In genomic region chr16:11224894-11225676, GRCh38 we compare ENCODE assay signal across 9 cellular contexts. TPM values are rescaled to one million over a fixed set of nuclear protein-coding genes. Genes with fewer than 3 reads are reported as not detected.
DNase-seq lines count a peak whose midpoint lies in the region; ATAC-seq, FAIRE-seq and TF ChIP-seq lines count a peak whose summit lies in the region.
"Had no signal": no experiment of that assay in that cellular context is flagged by ENCODE, and none has a peak within 500 bp of the region (broad histone marks: within the 10 kb centered on the region; RNA-seq: fewer than 3 reads in every experiment).

No MANE protein-coding gene starts in this region.

- CTCF ChIA-PET in activated CD8-positive, alpha-beta T cell treated with anti-CD3 and anti-CD28 coated beads, Interleukin-2, amount 10 ng/mL, durations not matched to agents 7 days and 5 days (lab: Charles Lee): interaction anchor here (0.5 to 3.8 kb wide), 20 partner anchors 9 to 261 kb away, joined by 3 to 51 read pairs (median 4); partner anchors contain the start of gene SOCS1

- POLR2A ChIA-PET in activated CD8-positive, alpha-beta T cell treated with anti-CD3 and anti-CD28 coated beads, Interleukin-2, amount 10 ng/mL, durations not matched to agents 7 days and 5 days (lab: Charles Lee): interaction anchor here (0.6 to 3.7 kb wide), 27 partner anchors 9 to 908 kb away, joined by 3 to 123 read pairs (median 4); partner anchors contain the start of gene SOCS1

- H3K4me3 Mint-ChIP-seq in activated CD8-positive, alpha-beta T cell treated with anti-CD3 and anti-CD28 coated beads, Interleukin-2, amount 10 ng/mL, durations not matched to agents 7 days and 5 days: peak overlapping the region; percentile 80
- no peak overlapping the region for H3K4me3 Mint-ChIP-seq in chondrocyte (ENCODE audit: unreplicated experiment)
- H3K4me3 Mint-ChIP-seq: brain had no signal

- peak overlapping the region; percentile 99 for H3K27ac Mint-ChIP-seq in activated CD8-positive, alpha-beta T cell treated with anti-CD3 and anti-CD28 coated beads, Interleukin-2, amount 10 ng/mL, durations not matched to agents 7 days and 5 days
- H3K27ac Mint-ChIP-seq in chondrocyte (ENCODE audit: unreplicated experiment): no peak overlapping the region
- H3K27ac Mint-ChIP-seq: brain had no signal

- FAIRE-seq in HTR-8/SVneo (lab: Jason Lieb, UNC): no peak

- peaks cover 2% of the 10 kb centered on the region for H3K36me3 Mint-ChIP-seq in activated CD8-positive, alpha-beta T cell treated with anti-CD3 and anti-CD28 coated beads, Interleukin-2, amount 10 ng/mL, durations not matched to agents 7 days and 5 days (ENCODE audit: low read depth)
- no peaks in the 10 kb centered on the region for H3K36me3 Mint-ChIP-seq in chondrocyte (ENCODE audit: low read depth)
- H3K36me3 Mint-ChIP-seq: brain had no signal

- H3K4me1 Mint-ChIP-seq in activated CD8-positive, alpha-beta T cell treated with anti-CD3 and anti-CD28 coated beads, Interleukin-2, amount 10 ng/mL, durations not matched to agents 7 days and 5 days (ENCODE audit: low read depth): peaks cover 84% of the 10 kb centered on the region
- H3K4me1 Mint-ChIP-seq in chondrocyte (ENCODE audit: low read depth): peaks cover 9% of the 10 kb centered on the region
- H3K4me1 Mint-ChIP-seq: brain had no signal

- intact Hi-C loops in left cardiac atrium (cut with DNase I): no loop called here

- TF ChIP-seq CTCF in chondrocyte (IDR thresholded peaks at IDR 0.05): no peak

- peak; percentile 92 for DNase-seq in activated CD8-positive, alpha-beta T cell treated with anti-CD3 and anti-CD28 coated beads, Interleukin-2, amount 10 ng/mL, durations not matched to agents 7 days and 5 days
- DNase-seq in left cardiac atrium: peak; percentile 45
- peak; percentile 79 for DNase-seq in stimulated activated CD8-positive, alpha-beta memory T cell treated with anti-CD3 and anti-CD28 coated beads, Interleukin-4, amount 100 ng/mL, for 24 hours (ENCODE audit: low read depth)
- DNase-seq in HTR-8/SVneo (ENCODE audit: insufficient read length, low spot score): no peak
- no peak for DNase-seq in chondrocyte (ENCODE audit: low spot score)

- no peaks in the 10 kb centered on the region for H3K9me3 Mint-ChIP-seq in activated CD8-positive, alpha-beta T cell treated with anti-CD3 and anti-CD28 coated beads, Interleukin-2, amount 10 ng/mL, durations not matched to agents 7 days and 5 days (ENCODE audit: insufficient read depth)
- no peaks in the 10 kb centered on the region for H3K9me3 Mint-ChIP-seq in chondrocyte (ENCODE audit: low read depth)

- H3K27me3 Mint-ChIP-seq in activated CD8-positive, alpha-beta T cell treated with anti-CD3 and anti-CD28 coated beads, Interleukin-2, amount 10 ng/mL, durations not matched to agents 7 days and 5 days (ENCODE audit: low read depth): no peaks in the 10 kb centered on the region
- H3K27me3 Mint-ChIP-seq in chondrocyte (ENCODE audit: low read depth): peaks cover 4% of the 10 kb centered on the region

- peak; percentile 77 for ATAC-seq in GM19438 (IDR thresholded peaks at IDR 0.05; ENCODE audit: low read depth, unreplicated experiment)
- peak; percentile 53 for ATAC-seq in HG03469 (IDR thresholded peaks at IDR 0.05; ENCODE audit: unreplicated experiment)
- peak; percentile 83 for ATAC-seq in activated CD8-positive, alpha-beta T cell treated with anti-CD3 and anti-CD28 coated beads, Interleukin-2, amount 10 ng/mL, durations not matched to agents 7 days and 5 days
- ATAC-seq in left cardiac atrium: peak; percentile 55 to 69

RNA-seq across cellular contexts. Expression of gene SOCS1, which starts 30.9 kb away (rescaled TPM):
- 100 to 1,000 TPM; 170 to 174 TPM for total RNA-seq in activated CD8-positive, alpha-beta T cell treated with anti-CD3 and anti-CD28 coated beads, Interleukin-2, amount 10 ng/mL, durations not matched to agents 7 days and 5 days
- total RNA-seq in left cardiac atrium (1 to 10 TPM; 5.8 to 8.8 TPM), chondrocyte (2.7 to 4.6 TPM (median 3.6 TPM) in 3 replicates)

RNA-seq across cellular contexts. Expression of gene TNP2, which starts 44.0 kb away (rescaled TPM):
- not detected for total RNA-seq in activated CD8-positive, alpha-beta T cell treated with anti-CD3 and anti-CD28 coated beads, Interleukin-2, amount 10 ng/mL, durations not matched to agents 7 days and 5 days
- total RNA-seq in left cardiac atrium (not detected), chondrocyte (not detected in 3 replicates)
- total RNA-seq: subcutaneous adipose tissue had no signal

RNA-seq across cellular contexts. Expression of gene PRM3, which starts 48.3 kb away (rescaled TPM):
- total RNA-seq in activated CD8-positive, alpha-beta T cell treated with anti-CD3 and anti-CD28 coated beads, Interleukin-2, amount 10 ng/mL, durations not matched to agents 7 days and 5 days: not detected
- total RNA-seq in left cardiac atrium: not detected
- not detected in 3 replicates for total RNA-seq in chondrocyte
- total RNA-seq: subcutaneous adipose tissue had no signal

RNA-seq across cellular contexts. Expression of gene PRM2, which starts 51.2 kb away (rescaled TPM):
- total RNA-seq in activated CD8-positive, alpha-beta T cell treated with anti-CD3 and anti-CD28 coated beads, Interleukin-2, amount 10 ng/mL, durations not matched to agents 7 days and 5 days: not detected
- total RNA-seq in left cardiac atrium (not detected), chondrocyte (not detected in 3 replicates)
- total RNA-seq: subcutaneous adipose tissue had no signal

RNA-seq across cellular contexts. Expression of gene PRM1, which starts 56.0 kb away (rescaled TPM):
- total RNA-seq in activated CD8-positive, alpha-beta T cell treated with anti-CD3 and anti-CD28 coated beads, Interleukin-2, amount 10 ng/mL, durations not matched to agents 7 days and 5 days: not detected
- total RNA-seq in left cardiac atrium (not detected), chondrocyte (not detected in 3 replicates)
- total RNA-seq: subcutaneous adipose tissue had no signal

Comparison
In these comparisons a context has a peak if more than half of its experiments do, and no peak if none do; other contexts are left out.
1. DNase-seq: peak in activated CD8-positive, alpha-beta T cell treated with anti-CD3 and anti-CD28 coated beads, Interleukin-2, amount 10 ng/mL, durations not matched to agents 7 days and 5 days (single experiment), left cardiac atrium (single experiment) and stimulated activated CD8-positive, alpha-beta memory T cell treated with anti-CD3 and anti-CD28 coated beads, Interleukin-4, amount 100 ng/mL, for 24 hours (single experiment); none in HTR-8/SVneo (single experiment) and chondrocyte (single experiment).
2. RNA of gene SOCS1, which starts 30.9 kb away (total RNA-seq): 170 to 174 TPM in activated CD8-positive, alpha-beta T cell treated with anti-CD3 and anti-CD28 coated beads, Interleukin-2, amount 10 ng/mL, durations not matched to agents 7 days and 5 days; 5.8 to 8.8 TPM in left cardiac atrium and 2.7 to 4.6 TPM in chondrocyte; every median in the first group is over 10 times any median in the second.
3. Peak in every context shown above with its lines, with median percentiles within 50 percentile points of each other: ATAC-seq.